Comparison of ENCODE assay signal across 8 cellular contexts in genomic region chr2:32034198-32034887, GRCh38. TPM values are rescaled to one million over a fixed set of nuclear protein-coding genes. Genes with fewer than 3 reads are reported as not detected.
DNase-seq lines count a peak whose midpoint lies in the region; FAIRE-seq and TF ChIP-seq lines count a peak whose summit lies in the region.
"Not testable (repeated sequence)": the region's sequence is repeated elsewhere in the genome, so short reads cannot be mapped to it uniquely, and the experiment has no call there.

No MANE protein-coding gene starts in this region.

- TF ChIP-seq CTCF in astrocyte (IDR thresholded peaks at IDR 0.05; ENCODE audit: insufficient read depth, low read depth, low read length); epithelial cell of esophagus (IDR thresholded peaks at IDR 0.05; ENCODE audit: insufficient read depth, low read depth, low read length, missing control alignments); progenitor cell of endocrine pancreas (IDR thresholded peaks at IDR 0.05; ENCODE audit: unreplicated experiment): not testable (repeated sequence)

- not testable (repeated sequence) for H3K27me3 Mint-ChIP-seq in astrocyte (ENCODE audit: low read depth, unreplicated experiment); progenitor cell of endocrine pancreas

- not testable (repeated sequence) for FAIRE-seq in astrocyte (lab: Jason Lieb, UNC)

- not testable (repeated sequence) for H3K9me3 ChIP-seq in BLaER1 treated with 17β-estradiol and CSF1 and Interleukin-3, amounts not matched to agents 10 nM and 100 nM (replicated peaks in 1 of 11); GM23248 (ENCODE audit: low read depth); astrocyte (ENCODE audit: insufficient read depth, low read depth, low read length)

- H3K79me2 ChIP-seq in GM23248 (ENCODE audit: insufficient read depth): peaks cover 80% of the 10 kb centered on the region
- H3K79me2 ChIP-seq in astrocyte (ENCODE audit: insufficient read depth, low read length): peaks cover 24% of the 10 kb centered on the region

- H3K4me3 Mint-ChIP-seq in astrocyte (ENCODE audit: unreplicated experiment); progenitor cell of endocrine pancreas (ENCODE audit: low read depth): not testable (repeated sequence)

- H2AFZ ChIP-seq in GM23248; astrocyte (ENCODE audit: low read depth, low read length): not testable (repeated sequence)

- not testable (repeated sequence) for H3K9me3 Mint-ChIP-seq in astrocyte (ENCODE audit: unreplicated experiment); progenitor cell of endocrine pancreas (ENCODE audit: low read depth)

- in situ Hi-C loops in GM23248 (cut with MboI): not testable (repeated sequence)

- not testable (repeated sequence) for H3K27ac Mint-ChIP-seq in astrocyte (ENCODE audit: unreplicated experiment)
- peak overlapping the region; percentile 81 for H3K27ac Mint-ChIP-seq in progenitor cell of endocrine pancreas

- not testable (repeated sequence) for H3K27me3 ChIP-seq in BLaER1 treated with 17β-estradiol and CSF1 and Interleukin-3, amounts not matched to agents 10 nM and 100 nM; GM23248 (replicated peaks; ENCODE audit: insufficient read depth); astrocyte (ENCODE audit: insufficient read depth, low read length)

- DNase-seq in GM23248 (peak; percentile 36), MV-4-11 (lab: John Stamatoyannopoulos, UW) (peak; percentile 16), SK-N-DZ (ENCODE audit: low spot score) (peak; percentile 10), epithelial cell of esophagus (ENCODE audit: low read depth) (peak; percentile 39), kidney tubule cell (ENCODE audit: low spot score) (peak; percentile 71)
- not testable (repeated sequence) for DNase-seq in astrocyte (ENCODE audit: low read depth); progenitor cell of endocrine pancreas (ENCODE audit: low spot score, unreplicated experiment)

- peaks cover 0 to 17% (median 0%) of the 10 kb centered on the region in 11 experiments; a peak in 3 of 22 replicates for H4K20me1 ChIP-seq in BLaER1 treated with 17β-estradiol and CSF1 and Interleukin-3, amounts not matched to agents 10 nM and 100 nM
- not testable (repeated sequence) for H4K20me1 ChIP-seq in GM23248 (ENCODE audit: insufficient read depth); astrocyte (ENCODE audit: insufficient read depth, low read length)

- H3K9me2 ChIP-seq in GM23248 (ENCODE audit: insufficient read depth): not testable (repeated sequence)

- peak overlapping the region in 10 of 11 experiments; percentile 2 to 40 (median 20); a peak in 12 of 22 replicates for H3K4me2 ChIP-seq in BLaER1 treated with 17β-estradiol and CSF1 and Interleukin-3, amounts not matched to agents 10 nM and 100 nM
- not testable (repeated sequence) for H3K4me2 ChIP-seq in GM23248 (ENCODE audit: unreplicated experiment)
- peak overlapping the region; percentile 18 for H3K4me2 ChIP-seq in astrocyte (ENCODE audit: low read length)

- not testable (repeated sequence) for H3F3A ChIP-seq in GM23248 (ENCODE audit: insufficient read depth)

- 83 to 90% methylated on average over 8 of the region's 8 CpGs for WGBS in GM23248 (ENCODE audit: low coverage in 1 of 2, low lambda C conversion rate in 2 of 2, missing lambda C conversion rate in 2 of 2), 2 experiments

- H3K36me3 ChIP-seq in BLaER1 treated with 17β-estradiol and CSF1 and Interleukin-3, amounts not matched to agents 10 nM and 100 nM: peaks cover 32 to 57% (median 49%) of the 10 kb centered on the region in 11 experiments
- not testable (repeated sequence) for H3K36me3 ChIP-seq in GM23248 (ENCODE audit: low read depth); astrocyte (ENCODE audit: insufficient read depth, low read length)

- H3K4me1 ChIP-seq in BLaER1 treated with 17β-estradiol and CSF1 and Interleukin-3, amounts not matched to agents 10 nM and 100 nM: peaks cover 15 to 23% (median 20%) of the 10 kb centered on the region in 10 experiments
- H3K4me1 ChIP-seq in GM23248 (ENCODE audit: insufficient read depth); astrocyte (ENCODE audit: insufficient read depth, low read length): not testable (repeated sequence)

- not testable (repeated sequence) for H3K4me1 Mint-ChIP-seq in astrocyte (ENCODE audit: low read depth, unreplicated experiment); progenitor cell of endocrine pancreas (ENCODE audit: low read depth)

- H3K9ac ChIP-seq in BLaER1 treated with 17β-estradiol and CSF1 and Interleukin-3, amounts not matched to agents 10 nM and 100 nM; GM23248; astrocyte (ENCODE audit: low read length): not testable (repeated sequence)

- not testable (repeated sequence) for H3K4me3 ChIP-seq in BLaER1 treated with 17β-estradiol and CSF1 and Interleukin-3, amounts not matched to agents 10 nM and 100 nM; GM23248; astrocyte (ENCODE audit: insufficient read depth, low read depth, low read length); epithelial cell of esophagus (ENCODE audit: low read length)

- peak overlapping the region in 3 of 11 experiments; percentile 9 to 25 (median 23); a peak in 1 of 22 replicates for H3K27ac ChIP-seq in BLaER1 treated with 17β-estradiol and CSF1 and Interleukin-3, amounts not matched to agents 10 nM and 100 nM
- H3K27ac ChIP-seq in GM23248: peak overlapping the region; percentile 21
- H3K27ac ChIP-seq in astrocyte (ENCODE audit: low read depth, low read length): not testable (repeated sequence)

- not testable (repeated sequence) for H3K36me3 Mint-ChIP-seq in astrocyte (ENCODE audit: low read depth, unreplicated experiment)
- H3K36me3 Mint-ChIP-seq in progenitor cell of endocrine pancreas (ENCODE audit: insufficient read depth): peaks cover 20% of the 10 kb centered on the region

RNA-seq across cellular contexts. Expression of gene DPY30, which starts 5.3 kb away (rescaled TPM):
- total RNA-seq in GM23248 (2014; rRNA removed; shearing (Covaris generic)): 57.8 and 65.6 TPM in 2 replicates
- 147 and 159 TPM in 2 replicates for polyA plus RNA-seq in GM23248 (2016; fragmentation: Nextera tagmentation; extraction: Ambion mirVana)
- 126 and 128 TPM in 2 replicates for polyA plus RNA-seq in SK-N-DZ (2014; cell fraction: cytosol; rRNA removed)
- polyA plus RNA-seq in SK-N-DZ (2014; cell fraction: nucleus; rRNA removed): 39.7 and 79.3 TPM in 2 replicates
- total RNA-seq in astrocyte (63.7 and 71.1 TPM in 2 replicates), progenitor cell of endocrine pancreas (99.2 and 101 TPM in 2 replicates)

RNA-seq across cellular contexts. Expression of gene MEMO1, which starts 23.5 kb away (rescaled TPM):
- total RNA-seq in GM23248 (2014; rRNA removed; shearing (Covaris generic)): 29.8 and 46.3 TPM in 2 replicates
- 36.2 and 43.7 TPM in 2 replicates for polyA plus RNA-seq in GM23248 (2016; fragmentation: Nextera tagmentation; extraction: Ambion mirVana)
- polyA plus RNA-seq in SK-N-DZ (2014; cell fraction: cytosol; rRNA removed): 31.9 and 34.7 TPM in 2 replicates
- 16.4 and 26.5 TPM in 2 replicates for polyA plus RNA-seq in SK-N-DZ (2014; cell fraction: nucleus; rRNA removed)
- total RNA-seq in astrocyte (59.7 and 65.2 TPM in 2 replicates), progenitor cell of endocrine pancreas (52.3 and 55.6 TPM in 2 replicates)

RNA-seq across cellular contexts. Expression of gene SPAST, which starts 29.0 kb away (rescaled TPM):
- 17.1 and 30.0 TPM in 2 replicates for total RNA-seq in GM23248 (2014; rRNA removed; shearing (Covaris generic))
- 5.5 and 6.6 TPM in 2 replicates for polyA plus RNA-seq in GM23248 (2016; fragmentation: Nextera tagmentation; extraction: Ambion mirVana)
- polyA plus RNA-seq in SK-N-DZ (2014; cell fraction: cytosol; rRNA removed): 30.6 and 32.4 TPM in 2 replicates
- 11.3 and 12.9 TPM in 2 replicates for polyA plus RNA-seq in SK-N-DZ (2014; cell fraction: nucleus; rRNA removed)
- 18.0 and 19.6 TPM in 2 replicates for total RNA-seq in astrocyte
- 36.0 and 36.8 TPM in 2 replicates for total RNA-seq in progenitor cell of endocrine pancreas
